ENCODE assay signal across 11 cellular contexts in genomic region chr1:24417681-24418080, GRCh38. TPM values are rescaled to one million over a fixed set of nuclear protein-coding genes. Genes with fewer than 3 reads are reported as not detected.
DNase-seq lines count a peak whose midpoint lies in the region; ATAC-seq and TF ChIP-seq lines count a peak whose summit lies in the region.
"Had no signal": no experiment of that assay in that cellular context is flagged by ENCODE, and none has a peak within 500 bp of the region (broad histone marks: within the 10 kb centered on the region; RNA-seq: fewer than 3 reads in every experiment).

No MANE protein-coding gene starts in this region.

- BruUV-seq in HCT116 (replicated peaks; lab: Mats Ljungman, UMichigan) = no TSS peak

- H3K4me1 ChIP-seq in HCT116 (ENCODE audit: control insufficient read depth in 1 of 2, insufficient read depth in 2 of 2, low read length in 2 of 2) = peaks cover 32 to 57% of the 10 kb centered on the region in 2 experiments

- peak overlapping the region; percentile 97 for H3K4me2 ChIP-seq in HCT116 (ENCODE audit: low read length)

- intact Hi-C loops in HCT116 (cut with micrococcal nuclease) = loop anchor here (10.0 kb wide), 1 partner anchor 107 kb away; no protein-coding TSS in a partner anchor

- TF ChIP-seq RAD21 in HCT116 (IDR thresholded peaks at IDR 0.05; ENCODE audit: low read depth) = no peak

- H2AFZ ChIP-seq in HCT116 (ENCODE audit: low read depth, low read length, poor library complexity, severe bottlenecking) = no peak overlapping the region

- H3K79me2 ChIP-seq in HCT116 (ENCODE audit: insufficient read depth, low read length) = no peaks in the 10 kb centered on the region

- no peak for TF ChIP-seq CTCF in AG04450 (IDR thresholded peaks at IDR 0.05; ENCODE audit: low read depth, low read length)
- TF ChIP-seq CTCF in HCT116 (IDR thresholded peaks at IDR 0.05 in 2 of 3, conservative IDR thresholded peaks at IDR 0.05 in 1 of 3; ENCODE audit: borderline replicate concordance in 1 of 3, insufficient read depth in 1 of 3, low read depth in 2 of 3, low read length in 2 of 3) = no peak
- no peak for TF ChIP-seq CTCF in endothelial cell (IDR thresholded peaks at IDR 0.05; ENCODE audit: unreplicated experiment)

- CTCF ChIA-PET in AG04450 (lab: Charles Lee) = interaction anchor here (0.9 to 2.1 kb wide), 6 partner anchors 18 to 268 kb away, joined by 3 to 11 read pairs (median 6); no protein-coding TSS in a partner anchor
- CTCF ChIA-PET in HCT116 (lab: Charles Lee) = interaction anchor here (1.2 kb wide), 1 partner anchor 15 kb away, joined by 3 read pairs; no protein-coding TSS in a partner anchor

- peaks cover 5% of the 10 kb centered on the region for H3K36me3 Mint-ChIP-seq in activated naive CD8-positive, alpha-beta T cell
- H3K36me3 Mint-ChIP-seq in endothelial cell (ENCODE audit: low read depth, unreplicated experiment) = no peaks in the 10 kb centered on the region

- H3K27me3 ChIP-seq in AG04450 (ENCODE audit: control insufficient read depth, insufficient read depth, low read length) (no peaks in the 10 kb centered on the region), HCT116 (ENCODE audit: insufficient read depth, low read length) (no peaks in the 10 kb centered on the region)
- H3K27me3 ChIP-seq: testis had no signal

- no peaks in the 10 kb centered on the region for H3K9me2 ChIP-seq in HCT116 (ENCODE audit: insufficient read depth)

- no peaks in the 10 kb centered on the region for H3K9me3 Mint-ChIP-seq in activated naive CD8-positive, alpha-beta T cell (ENCODE audit: low read depth)
- H3K9me3 Mint-ChIP-seq in endothelial cell (ENCODE audit: unreplicated experiment) = no peaks in the 10 kb centered on the region

- H3K4me3 Mint-ChIP-seq in activated naive CD8-positive, alpha-beta T cell = peak overlapping the region; percentile 96
- H3K4me3 Mint-ChIP-seq in endothelial cell (ENCODE audit: unreplicated experiment) = no peak overlapping the region

- no peaks in the 10 kb centered on the region for H3K27me3 Mint-ChIP-seq in activated naive CD8-positive, alpha-beta T cell
- H3K27me3 Mint-ChIP-seq in endothelial cell (ENCODE audit: unreplicated experiment) = peaks cover 3% of the 10 kb centered on the region

- H3K27ac Mint-ChIP-seq in activated naive CD8-positive, alpha-beta T cell = peak overlapping the region; percentile 46
- no peak overlapping the region for H3K27ac Mint-ChIP-seq in endothelial cell (ENCODE audit: unreplicated experiment)

- H3K4me1 Mint-ChIP-seq in activated naive CD8-positive, alpha-beta T cell (ENCODE audit: low read depth) = peaks cover 75% of the 10 kb centered on the region
- peaks cover 13% of the 10 kb centered on the region for H3K4me1 Mint-ChIP-seq in endothelial cell (ENCODE audit: unreplicated experiment)

- DNase-seq in AG04450 (ENCODE audit: low read depth, low spot score) (peak; percentile 38), HCT116 (ENCODE audit: low read depth, low spot score) (no peak), kidney glomerular epithelial cell (lab: John Stamatoyannopoulos, UW) (peak; percentile 36), endothelial cell (ENCODE audit: low spot score) (no peak), RPMI8226 (no peak)
- DNase-seq in stimulated activated CD4-positive, alpha-beta T cell treated with anti-CD3 and anti-CD28 coated beads, Interleukin-4, amount 100 ng/mL, for 24 hours = no peak
- DNase-seq: midbrain, NCI-H446, testis had no signal

- H3K27ac ChIP-seq in AG04450 (ENCODE audit: low read depth, low read length) (peak overlapping the region; percentile 94), HCT116 (ENCODE audit: low read depth, low read length) (no peak overlapping the region)

- H3K36me3 ChIP-seq in HCT116 (ENCODE audit: control insufficient read depth in 1 of 2, insufficient read depth in 2 of 2, low read length in 2 of 2) = 0 out of 4 replicates have a peak, but pooled peaks cover 0 to 2% of the 10 kb centered on the region in 2 experiments

- TF ChIP-seq POLR2A in HCT116 (IDR thresholded peaks at IDR 0.05; ENCODE audit: borderline replicate concordance, extremely low read depth, insufficient read depth, insufficient read length) = no peak

- RAD21 ChIA-PET in HCT116 (lab: Charles Lee; ENCODE audit: low non-redundant PET in 1 of 2, low total read pairs in 2 of 2, uncharacterized antibody in 2 of 2, unreplicated experiment in 2 of 2) = no interaction called here

- H4K20me1 ChIP-seq in HCT116 (ENCODE audit: insufficient read depth) = no peaks in the 10 kb centered on the region

- H3K4me3 ChIP-seq in AG04450 (ENCODE audit: low read depth, low read length) (peak overlapping the region; percentile 39), HCT116 (replicated peaks in 1 of 2; ENCODE audit: low read depth in 1 of 2, low read length in 2 of 2) (no peak overlapping the region)
- H3K4me3 ChIP-seq: testis had no signal

- no peak overlapping the region for H3K9ac ChIP-seq in HCT116 (ENCODE audit: low read length)

- POLR2A ChIA-PET in AG04450 (lab: Yijun Ruan, JAX) = interaction anchor here (0.6 to 1.6 kb wide), 5 partner anchors 17 to 617 kb away, joined by 3 to 6 read pairs (median 3); partner anchors contain the start of gene GALE
- POLR2A ChIA-PET in HCT116 (lab: Charles Lee) = no interaction called here

- ATAC-seq in HCT116 = no peak
- ATAC-seq in GM18517 (IDR thresholded peaks at IDR 0.05; ENCODE audit: unreplicated experiment) = no peak

- H3K9me3 ChIP-seq in AG04450 (ENCODE audit: control insufficient read depth, insufficient read depth, low read length) (no peaks in the 10 kb centered on the region; the same call in 1 of the 2 replicates), HCT116 (ENCODE audit: control insufficient read depth in 1 of 2, insufficient read depth in 1 of 2, low read depth in 1 of 2, low read length in 2 of 2) (no peaks in the 10 kb centered on the region)
- H3K9me3 ChIP-seq: testis had no signal

TF ChIP-seq in HCT116, 20 proteins besides CTCF, POLR2A, EP300 and RAD21:
- TF ChIP-seq CEBPB (IDR thresholded peaks at IDR 0.05; ENCODE audit: low read depth) (no peak), ELF1 (IDR thresholded peaks at IDR 0.05; ENCODE audit: borderline replicate concordance, low read depth) (no peak), ZFX (IDR thresholded peaks at IDR 0.05) (no peak), EGR1 (IDR thresholded peaks at IDR 0.05; ENCODE audit: low read depth) (no peak), YY1 (IDR thresholded peaks at IDR 0.05; ENCODE audit: extremely low read depth, insufficient replicate concordance, low read depth, low read length) (no peak), MAX (IDR thresholded peaks at IDR 0.05) (no peak), TCF7L2 (IDR thresholded peaks at IDR 0.05; ENCODE audit: borderline replicate concordance, extremely low read depth, insufficient read depth, insufficient read length) (no peak), EZH2phosphoT487 (IDR thresholded peaks at IDR 0.05; ENCODE audit: borderline replicate concordance) (no peak), ZBTB33 (IDR thresholded peaks at IDR 0.05; ENCODE audit: extremely low read depth, insufficient replicate concordance, low read length) (no peak), ZNF274 (IDR thresholded peaks at IDR 0.05; ENCODE audit: low read depth, low read length) (no peak), SIN3A (IDR thresholded peaks at IDR 0.05; ENCODE audit: low read depth) (no peak), SP1 (IDR thresholded peaks at IDR 0.05; ENCODE audit: low read depth) (no peak), ATF3 (IDR thresholded peaks at IDR 0.05) (no peak)

RNA-seq across cellular contexts. Expression of gene NIPAL3, which starts 2.1 kb away (rescaled TPM):
- polyA plus RNA-seq in AG04450 (2011; rRNA removed) = 46.5 and 48.5 TPM in 2 replicates
- 58.4 and 73.2 TPM in 2 replicates for polyA minus RNA-seq in AG04450 (2011; rRNA and poly(A)+ RNA removed)
- total RNA-seq in HCT116 (2021; ENCODE audit: unreplicated experiment) (16.6 TPM), endothelial cell (ENCODE audit: unreplicated experiment) (9.4 TPM)
- polyA plus RNA-seq in HCT116 (2012) = 16.1 and 18.9 TPM in 2 replicates

RNA-seq across cellular contexts. Expression of gene STPG1, which starts 4.1 kb away (rescaled TPM):
- 6.6 and 7.9 TPM in 2 replicates for polyA plus RNA-seq in AG04450 (2011; rRNA removed)
- polyA minus RNA-seq in AG04450 (2011; rRNA and poly(A)+ RNA removed) = 5.5 and 6.7 TPM in 2 replicates
- total RNA-seq in HCT116 (2021; ENCODE audit: unreplicated experiment) (13.4 TPM), endothelial cell (ENCODE audit: unreplicated experiment) (10.0 TPM)
- 8.2 and 10.3 TPM in 2 replicates for polyA plus RNA-seq in HCT116 (2012)

Comparison
In these comparisons a context has a peak if more than half of its experiments do, and no peak if none do; other contexts are left out.
1. DNase-seq: peak in AG04450 (single experiment) and kidney glomerular epithelial cell (single experiment); none in HCT116 (single experiment), endothelial cell (single experiment), RPMI8226 (single experiment) and stimulated activated CD4-positive, alpha-beta T cell treated with anti-CD3 and anti-CD28 coated beads, Interleukin-4, amount 100 ng/mL, for 24 hours (single experiment).